In genomic region chr19:16247353-16248182, GRCh38 we compare ENCODE assay signal across 8 cellular contexts. TPM values are rescaled to one million over a fixed set of nuclear protein-coding genes. Genes with fewer than 3 reads are reported as not detected.
DNase-seq lines count a peak whose midpoint lies in the region; ATAC-seq and TF ChIP-seq lines count a peak whose summit lies in the region.

No MANE protein-coding gene starts in this region.

- no peaks in the 10 kb centered on the region for H3K36me3 ChIP-seq in CD8-positive, alpha-beta T cell (ENCODE audit: insufficient read depth, low read length)

- no peaks in the 10 kb centered on the region for H3K27me3 ChIP-seq in CD8-positive, alpha-beta T cell (ENCODE audit: insufficient read depth, low read length)

- no peak overlapping the region for H3K27ac ChIP-seq in CD8-positive, alpha-beta T cell (ENCODE audit: low read depth, low read length)

- H3K4me1 Mint-ChIP-seq in CD8-positive, alpha-beta T cell (ENCODE audit: low read depth) = peaks cover 32% of the 10 kb centered on the region

- peak; percentile 80 for ATAC-seq in CD8-positive, alpha-beta T cell
- ATAC-seq in HG02588 (IDR thresholded peaks at IDR 0.05; ENCODE audit: unreplicated experiment) = no peak

- POLR2A ChIA-PET in CD8-positive, alpha-beta T cell (lab: Charles Lee) = interaction anchor here (0.7 to 7.8 kb wide), 8 partner anchors 20 to 139 kb away, joined by 3 to 138 read pairs (median 4); partner anchors contain the start of genes FAM32A and KLF2

- H3K4me3 Mint-ChIP-seq in CD8-positive, alpha-beta T cell = peak overlapping the region; percentile 60

- H3K9me3 ChIP-seq in CD8-positive, alpha-beta T cell (ENCODE audit: low read length) = no peaks in the 10 kb centered on the region

- DNase-seq in CD8-positive, alpha-beta T cell = peak; percentile 70 to 94 (median 84)
- DNase-seq in HS-5 (ENCODE audit: low read depth) = peak; percentile 20
- DNase-seq in OCI-M2 (lab: John Stamatoyannopoulos, UW; ENCODE audit: unreplicated experiment) = peak; percentile 72
- peak; percentile 84 for DNase-seq in activated T-cell treated with anti-CD3 and anti-CD28 coated beads for 4 hours
- DNase-seq in epithelial cell of esophagus (ENCODE audit: low read depth) = peak; percentile 74
- DNase-seq in mucosa of gallbladder (ENCODE audit: low spot score) = peak; percentile 83
- DNase-seq in stimulated activated CD8-positive, alpha-beta memory T cell treated with anti-CD3 and anti-CD28 coated beads, Interleukin-4, amount 100 ng/mL, for 48 hours = peak; percentile 95

- H3K4me1 ChIP-seq in CD8-positive, alpha-beta T cell (ENCODE audit: insufficient read depth, low read length) = peaks cover 48% of the 10 kb centered on the region

- CTCF ChIA-PET in CD8-positive, alpha-beta T cell (lab: Charles Lee) = interaction anchor here (0.6 to 9.9 kb wide), 51 partner anchors 9 to 413 kb away, joined by 3 to 149 read pairs (median 4); partner anchors contain the start of genes FAM32A, KLF2 and TMEM38A

- no peak overlapping the region for H3K4me3 ChIP-seq in CD8-positive, alpha-beta T cell (ENCODE audit: low read depth, low read length)
- H3K4me3 ChIP-seq in epithelial cell of esophagus (ENCODE audit: low read length) = no peak overlapping the region

- peaks cover 3% of the 10 kb centered on the region for H3K36me3 Mint-ChIP-seq in CD8-positive, alpha-beta T cell

- H3K9me3 Mint-ChIP-seq in CD8-positive, alpha-beta T cell = peaks cover 3% of the 10 kb centered on the region

- H3K27ac Mint-ChIP-seq in CD8-positive, alpha-beta T cell = peak overlapping the region; percentile 82

- TF ChIP-seq CTCF in CD8-positive, alpha-beta T cell (IDR thresholded peaks at IDR 0.05) = peak; percentile 95
- TF ChIP-seq CTCF in epithelial cell of esophagus (IDR thresholded peaks at IDR 0.05; ENCODE audit: insufficient read depth, low read depth, low read length, missing control alignments) = peak; percentile 95

- H3K27me3 Mint-ChIP-seq in CD8-positive, alpha-beta T cell (ENCODE audit: low read depth) = no peaks in the 10 kb centered on the region

- intact Hi-C loops in CD8-positive, alpha-beta T cell (cut with DNase I, micrococcal nuclease) = loop anchor here (1.0 to 5.0 kb wide), 5 partner anchors 35 to 170 kb away; partner anchors contain the start of gene KLF2 (in 1 of the 2)

RNA-seq across cellular contexts. Expression of gene AP1M1, which starts 49.9 kb away (rescaled TPM):
- 10 to 100 TPM; 76.2 to 83.4 TPM for total RNA-seq in CD8-positive, alpha-beta T cell
- total RNA-seq in mucosa of gallbladder = 84.0 TPM

Comparison
In these comparisons a context has a peak if more than half of its experiments do, and no peak if none do; other contexts are left out.
1. DNase-seq: peak in every context shown above with its lines; median percentile 95 in stimulated activated CD8-positive, alpha-beta memory T cell treated with anti-CD3 and anti-CD28 coated beads, Interleukin-4, amount 100 ng/mL, for 48 hours; 84 in CD8-positive, alpha-beta T cell; 84 in activated T-cell treated with anti-CD3 and anti-CD28 coated beads for 4 hours; 83 in mucosa of gallbladder; 74 in epithelial cell of esophagus; 72 in OCI-M2; 20 in HS-5.